ENCODE assay signal across 17 cellular contexts in genomic region chr13:98385591-98385990, GRCh38.
"Had no signal": no experiment of that assay in that cellular context is flagged by ENCODE, and none has a peak within 500 bp of the region (broad histone marks: within the 10 kb centered on the region; RNA-seq: fewer than 3 reads in every experiment).

No MANE protein-coding gene starts in this region.

- ATAC-seq: effector memory CD8-positive, alpha-beta T cell; left lobe of liver; pancreas; SK-N-SH treated with all-trans-retinoic acid at 6 μM for 48 hours; stimulated activated memory B cell treated with anti-CD40 and anti-IgM and Interleukin-4, amounts not matched to agents 10 μg/mL and 1 μg/mL and 100 μg/mL, for 72 hours had no signal

- H3K27me3 ChIP-seq: ascending aorta, breast epithelium, pancreas, tibial nerve had no signal

- H3K9me3 Mint-ChIP-seq: activated CD4-positive, alpha-beta memory T cell treated with anti-CD3 and anti-CD28 coated beads for 36 hours; activated naive CD4-positive, alpha-beta T cell treated with anti-CD3 and anti-CD28 coated beads, Interleukin-2, amount 10 ng/mL, durations not matched to agents 7 days and 5 days; activated T-cell treated with anti-CD3 and anti-CD28 coated beads, Interleukin-2, amount 50 U/mL, for 24 hours; effector memory CD8-positive, alpha-beta T cell; stimulated activated memory B cell treated with anti-CD40 and anti-IgM and Interleukin-4, amounts not matched to agents 10 μg/mL and 1 μg/mL and 100 μg/mL, for 72 hours had no signal

- H3K9me3 ChIP-seq: ascending aorta, breast epithelium, pancreas, tibial nerve had no signal

- H3K4me1 ChIP-seq: ascending aorta, pancreas had no signal

- H3K27ac ChIP-seq: ascending aorta, breast epithelium, pancreas, tibial nerve had no signal

- DNase-seq: activated CD4-positive, alpha-beta memory T cell treated with anti-CD3 and anti-CD28 coated beads for 36 hours; activated CD4-positive, alpha-beta T cell treated with anti-CD3 and anti-CD28 coated beads for 1 hour; activated naive CD4-positive, alpha-beta T cell treated with anti-CD3 and anti-CD28 coated beads, Interleukin-2, amount 10 ng/mL, durations not matched to agents 7 days and 5 days; activated T-cell treated with anti-CD3 and anti-CD28 coated beads, Interleukin-2, amount 50 U/mL, for 24 hours; dermis blood vessel endothelial cell; effector memory CD8-positive, alpha-beta T cell; mesendoderm; pancreas; stimulated activated CD4-positive, alpha-beta T cell treated with anti-CD3 and anti-CD28 coated beads, Interleukin-2, amount 100 ng/mL, for 48 hours; T-helper 1 cell; T1000 had no signal

- H3K4me1 Mint-ChIP-seq: activated naive CD4-positive, alpha-beta T cell treated with anti-CD3 and anti-CD28 coated beads, Interleukin-2, amount 10 ng/mL, durations not matched to agents 7 days and 5 days had no signal

- H3K27ac Mint-ChIP-seq: activated CD4-positive, alpha-beta memory T cell treated with anti-CD3 and anti-CD28 coated beads for 36 hours; activated naive CD4-positive, alpha-beta T cell treated with anti-CD3 and anti-CD28 coated beads, Interleukin-2, amount 10 ng/mL, durations not matched to agents 7 days and 5 days; activated T-cell treated with anti-CD3 and anti-CD28 coated beads, Interleukin-2, amount 50 U/mL, for 24 hours; effector memory CD8-positive, alpha-beta T cell; stimulated activated memory B cell treated with anti-CD40 and anti-IgM and Interleukin-4, amounts not matched to agents 10 μg/mL and 1 μg/mL and 100 μg/mL, for 72 hours had no signal

- H3K36me3 Mint-ChIP-seq: activated CD4-positive, alpha-beta memory T cell treated with anti-CD3 and anti-CD28 coated beads for 36 hours; activated naive CD4-positive, alpha-beta T cell treated with anti-CD3 and anti-CD28 coated beads, Interleukin-2, amount 10 ng/mL, durations not matched to agents 7 days and 5 days; stimulated activated memory B cell treated with anti-CD40 and anti-IgM and Interleukin-4, amounts not matched to agents 10 μg/mL and 1 μg/mL and 100 μg/mL, for 72 hours had no signal

- H3K4me3 Mint-ChIP-seq: activated CD4-positive, alpha-beta memory T cell treated with anti-CD3 and anti-CD28 coated beads for 36 hours; activated naive CD4-positive, alpha-beta T cell treated with anti-CD3 and anti-CD28 coated beads, Interleukin-2, amount 10 ng/mL, durations not matched to agents 7 days and 5 days; activated T-cell treated with anti-CD3 and anti-CD28 coated beads, Interleukin-2, amount 50 U/mL, for 24 hours; effector memory CD8-positive, alpha-beta T cell; stimulated activated memory B cell treated with anti-CD40 and anti-IgM and Interleukin-4, amounts not matched to agents 10 μg/mL and 1 μg/mL and 100 μg/mL, for 72 hours had no signal

- H3K4me3 ChIP-seq: ascending aorta, breast epithelium, pancreas, tibial nerve had no signal

- H3K36me3 ChIP-seq: ascending aorta, breast epithelium had no signal
